ENCODE assay signal across 28 cellular contexts in the genomic region with DNA sequence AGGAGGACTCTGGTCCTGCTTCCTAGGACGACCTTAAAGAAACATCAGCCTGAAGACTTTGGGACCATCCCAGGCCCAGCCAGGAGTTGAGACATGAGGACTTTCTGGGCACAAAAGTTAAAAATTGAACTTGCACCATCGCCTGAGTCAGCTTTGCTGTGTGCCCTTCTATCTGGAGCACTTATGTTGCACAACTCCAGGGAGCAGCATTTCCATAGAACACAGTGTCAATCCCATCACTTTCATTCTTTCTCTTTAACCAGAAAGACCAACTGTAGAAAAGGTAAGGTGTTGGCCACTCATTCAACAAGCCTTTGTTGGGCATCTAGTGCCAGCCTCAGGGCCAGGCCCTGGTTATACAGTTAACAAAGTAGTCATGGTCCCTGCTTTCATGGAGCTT. TPM values are rescaled to one million over a fixed set of nuclear protein-coding genes. Genes with fewer than 3 reads are reported as not detected.
"Had no signal": no experiment of that assay in that cellular context is flagged by ENCODE, and none has a peak within 500 bp of the region (broad histone marks: within the 10 kb centered on the region; RNA-seq: fewer than 3 reads in every experiment).

No MANE protein-coding gene starts in this region.

- H3K4me3 Mint-ChIP-seq: dendritic cell treated with granulocyte-macrophage colony-stimulating factor and Interleukin-4, amounts not matched to agents 40 ng/mL and 50 ng/mL, for 4 days; effector memory CD8-positive, alpha-beta T cell; natural killer cell treated with Interleukin-12 subunit alpha and Interleukin-12 subunit beta and Interleukin-15 and Interleukin-18, amount 100 ng/mL, for 72 hours; neural progenitor cell; stimulated activated effector memory CD8-positive, alpha-beta T cell treated with anti-CD3 and anti-CD28 coated beads, Interleukin-12 subunit alpha, Interleukin-12 subunit beta, amount 100 ng/mL, for 72 hours; type B pancreatic cell had no signal

- H2AFZ ChIP-seq: neural progenitor cell had no signal

- H3K36me3 ChIP-seq: neural progenitor cell, ovary, suprapubic skin, thyroid gland had no signal

- H3K36me3 Mint-ChIP-seq: stimulated activated effector memory CD8-positive, alpha-beta T cell treated with anti-CD3 and anti-CD28 coated beads, Interleukin-12 subunit alpha, Interleukin-12 subunit beta, amount 100 ng/mL, for 72 hours had no signal

- H3K4me1 ChIP-seq: neural progenitor cell, thyroid gland had no signal

- H3K9ac ChIP-seq: neural progenitor cell had no signal

- H3K27ac Mint-ChIP-seq: dendritic cell treated with granulocyte-macrophage colony-stimulating factor and Interleukin-4, amounts not matched to agents 40 ng/mL and 50 ng/mL, for 4 days; effector memory CD8-positive, alpha-beta T cell; neural progenitor cell; stimulated activated effector memory CD8-positive, alpha-beta T cell treated with anti-CD3 and anti-CD28 coated beads, Interleukin-12 subunit alpha, Interleukin-12 subunit beta, amount 100 ng/mL, for 72 hours; type B pancreatic cell had no signal

- H3K4me2 ChIP-seq: neural progenitor cell had no signal

- H3K9me3 ChIP-seq: ovary, suprapubic skin, thyroid gland had no signal

- H3K27ac ChIP-seq: foreskin keratinocyte, neural progenitor cell, ovary, suprapubic skin, thyroid gland had no signal

- H3K4me1 Mint-ChIP-seq: neural progenitor cell had no signal

- FAIRE-seq: colon, urothelium cell line had no signal

- H3K4me3 ChIP-seq: heart left ventricle, lung, neural progenitor cell, ovary, suprapubic skin, thyroid gland had no signal

- H3K27me3 ChIP-seq: foreskin keratinocyte, neural progenitor cell, ovary, suprapubic skin, thyroid gland had no signal

- ATAC-seq: effector memory CD8-positive, alpha-beta T cell; foreskin keratinocyte; heart left ventricle; left colon; left ventricle myocardium superior; right cardiac atrium; stimulated activated effector memory CD8-positive, alpha-beta T cell treated with anti-CD3 and anti-CD28 coated beads, Interleukin-12 subunit alpha, Interleukin-12 subunit beta, amount 100 ng/mL, for 72 hours; stimulated activated naive CD8-positive, alpha-beta T cell treated with anti-CD3 and anti-CD28 coated beads, Interleukin-15, Interleukin-2, amounts not matched to agents 100 U/mL and 50 U/mL, for 24 hours had no signal

- DNase-seq: effector memory CD8-positive, alpha-beta T cell; erythroblast; foreskin keratinocyte; heart left ventricle; hippocampal formation; left colon; left ventricle myocardium superior; mesenchymal stem cell; midbrain; nucleus accumbens; ovary; right cardiac atrium; stimulated activated CD4-positive, alpha-beta T cell treated with anti-CD3 and anti-CD28 coated beads, Interleukin-4, amount 100 ng/mL, for 1 hour; stimulated activated CD8-positive, alpha-beta memory T cell treated with anti-CD3 and anti-CD28 coated beads, Interleukin-4, amount 100 ng/mL, for 48 hours; stimulated activated naive CD8-positive, alpha-beta T cell treated with anti-CD3 and anti-CD28 coated beads, Interleukin-15, Interleukin-2, amounts not matched to agents 100 U/mL and 50 U/mL, for 24 hours; thyroid gland had no signal

- H3K9me3 Mint-ChIP-seq: dendritic cell treated with granulocyte-macrophage colony-stimulating factor and Interleukin-4, amounts not matched to agents 40 ng/mL and 50 ng/mL, for 4 days; stimulated activated effector memory CD8-positive, alpha-beta T cell treated with anti-CD3 and anti-CD28 coated beads, Interleukin-12 subunit alpha, Interleukin-12 subunit beta, amount 100 ng/mL, for 72 hours had no signal

RNA-seq across cellular contexts. Expression of gene CLDN24, which starts 8.6 kb away (rescaled TPM):
- total RNA-seq: foreskin keratinocyte; glomerular endothelial cell; heart left ventricle; kidney epithelial cell; left colon; left ventricle myocardium superior; lung; natural killer cell treated with Interleukin-12 subunit alpha and Interleukin-12 subunit beta and Interleukin-15 and Interleukin-18, amount 100 ng/mL, for 72 hours; ovary; posterior vena cava; right cardiac atrium; suprapubic skin; thyroid gland had no signal
- polyA plus RNA-seq: foreskin keratinocyte, heart left ventricle, ovary, right cardiac atrium had no signal

RNA-seq across cellular contexts. Expression of gene CLDN22, which starts 10.8 kb away (rescaled TPM):
- total RNA-seq: foreskin keratinocyte; glomerular endothelial cell; heart left ventricle; kidney epithelial cell; left colon; left ventricle myocardium superior; natural killer cell treated with Interleukin-12 subunit alpha and Interleukin-12 subunit beta and Interleukin-15 and Interleukin-18, amount 100 ng/mL, for 72 hours; posterior vena cava; right cardiac atrium; suprapubic skin; thyroid gland had no signal
- polyA plus RNA-seq: foreskin keratinocyte, heart left ventricle had no signal
